In the genomic region with DNA sequence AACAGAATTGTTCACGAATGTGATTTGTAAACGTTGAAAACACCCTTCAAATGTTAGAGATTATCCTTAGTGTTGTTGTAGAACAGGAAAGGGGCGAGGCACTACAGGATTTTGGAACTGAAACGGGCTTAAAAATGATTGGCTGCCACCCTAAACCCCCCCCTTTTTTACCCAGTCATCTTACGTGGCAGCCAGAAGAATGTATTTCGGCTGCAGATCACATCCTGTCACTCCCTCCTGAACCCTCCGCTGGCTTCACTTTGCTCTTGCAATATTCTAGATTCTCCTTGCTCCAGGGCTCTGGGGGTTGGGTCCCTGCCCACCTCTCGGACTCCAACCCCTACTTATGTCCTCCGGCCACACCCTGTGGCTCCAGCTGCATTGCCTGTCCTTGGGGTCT, we compare ENCODE assay signal across 19 cellular contexts. TPM values are rescaled to one million over a fixed set of nuclear protein-coding genes. Genes with fewer than 3 reads are reported as not detected.
A peak's percentile ranks its signal among the peaks of the same experiment; 100 is the strongest.
DNase-seq lines count a peak whose midpoint lies in the region; ATAC-seq, FAIRE-seq and TF ChIP-seq lines count a peak whose summit lies in the region.
"Had no signal": no experiment of that assay in that cellular context is flagged by ENCODE, and none has a peak within 500 bp of the region (broad histone marks: within the 10 kb centered on the region; RNA-seq: fewer than 3 reads in every experiment).

No MANE protein-coding gene starts in this region.

- H3K27ac ChIP-seq in A673 (ENCODE audit: low read depth, low read length, poor library complexity, severe bottlenecking) = no peak overlapping the region
- no peak overlapping the region for H3K27ac ChIP-seq in RWPE2 (ENCODE audit: poor library complexity, severe bottlenecking)
- no peak overlapping the region for H3K27ac ChIP-seq in foreskin keratinocyte

- no peak for TF ChIP-seq POLR2A in H54 (IDR thresholded peaks at IDR 0.05; ENCODE audit: low read depth, low read length)

- no peaks in the 10 kb centered on the region for H3K9me3 ChIP-seq in A673 (ENCODE audit: low read depth, low read length, poor library complexity, severe bottlenecking)
- H3K9me3 ChIP-seq in RWPE2 (ENCODE audit: severe bottlenecking) = no peaks in the 10 kb centered on the region

- no peak for FAIRE-seq in H54 (lab: Jason Lieb, UNC)

- no peaks in the 10 kb centered on the region for H3K4me1 ChIP-seq in A673 (ENCODE audit: insufficient read depth, low read length, poor library complexity, severe bottlenecking)
- no peaks in the 10 kb centered on the region for H3K4me1 ChIP-seq in RWPE2 (ENCODE audit: insufficient read depth, poor library complexity, severe bottlenecking)
- H3K4me1 ChIP-seq in foreskin keratinocyte = peaks cover 9% of the 10 kb centered on the region

- CTCF ChIA-PET in A673 (lab: Charles Lee) = no interaction called here

- ATAC-seq in RWPE2 (ENCODE audit: low read depth) (0 out of 3 replicates have a peak, but pooled peaks have one; percentile 19), foreskin keratinocyte (peak; percentile 13), GM19023 (IDR thresholded peaks at IDR 0.05; ENCODE audit: unreplicated experiment) (no peak), HG02973 (IDR thresholded peaks at IDR 0.05; ENCODE audit: unreplicated experiment) (no peak)
- no peak for ATAC-seq in stimulated activated naive CD8-positive, alpha-beta T cell treated with anti-CD3 and anti-CD28 coated beads, Interleukin-15, Interleukin-2, amounts not matched to agents 100 U/mL and 50 U/mL, for 24 hours
- ATAC-seq: HCT116, SK-N-SH treated with all-trans-retinoic acid at 6 μM for 48 hours had no signal

- intact Hi-C loops in A673 (cut with micrococcal nuclease; ENCODE audit: unreplicated experiment) = no loop called here

- POLR2A ChIA-PET in A673 (lab: Charles Lee; ENCODE audit: low non-redundant PET) = no interaction called here

- no peak overlapping the region for H3K4me3 ChIP-seq in A673 (ENCODE audit: low read depth, low read length, poor library complexity, severe bottlenecking)
- H3K4me3 ChIP-seq in RWPE2 (ENCODE audit: severe bottlenecking) = no peak overlapping the region

- DNase-seq in A673 (ENCODE audit: low spot score) (peak; percentile 21), H54 (ENCODE audit: insufficient read length, low spot score) (peak; percentile 53), RWPE2 (ENCODE audit: low spot score) (no peak), foreskin keratinocyte (no peak)
- DNase-seq in stimulated activated naive CD8-positive, alpha-beta T cell treated with anti-CD3 and anti-CD28 coated beads, Interleukin-15, Interleukin-2, amounts not matched to agents 100 U/mL and 50 U/mL, for 24 hours = no peak
- DNase-seq: ACHN; CD8-positive, alpha-beta memory T cell; DND-41; MV-4-11; NCI-H1436; NCI-H2081; NCI-H526; SHP77 had no signal

- no peaks in the 10 kb centered on the region for H3K27me3 ChIP-seq in A673 (replicated peaks; ENCODE audit: insufficient read depth, low read depth, low read length, poor library complexity)
- H3K27me3 ChIP-seq in RWPE2 (ENCODE audit: insufficient read depth, poor library complexity, severe bottlenecking) = peaks cover 26% of the 10 kb centered on the region
- peaks cover 17% of the 10 kb centered on the region for H3K27me3 ChIP-seq in foreskin keratinocyte

- TF ChIP-seq CTCF in A673 (conservative IDR thresholded peaks at IDR 0.05; ENCODE audit: low read depth, low read length) (no peak), RWPE2 (IDR thresholded peaks at IDR 0.05; ENCODE audit: poor library complexity, severe bottlenecking) (no peak), foreskin keratinocyte (conservative IDR thresholded peaks at IDR 0.05) (no peak)

- H3K36me3 ChIP-seq in A673 (ENCODE audit: insufficient read depth, low read length, poor library complexity, severe bottlenecking) = no peaks in the 10 kb centered on the region
- no peaks in the 10 kb centered on the region for H3K36me3 ChIP-seq in RWPE2 (ENCODE audit: low read depth)

- no TSS peak for BruUV-seq in A673 (replicated peaks; lab: Mats Ljungman, UMichigan)

RNA-seq across cellular contexts. Expression of a gene that starts 13.9 kb away (rescaled TPM):
- total RNA-seq in A673 (2021) (7.5 and 7.8 TPM in 2 replicates), foreskin keratinocyte (0.18 and 0.51 TPM in 2 replicates)
- 0.18 and 0.46 TPM in 2 replicates for polyA plus RNA-seq in foreskin keratinocyte
- total RNA-seq: CD8-positive, alpha-beta memory T cell had no signal
- polyA plus RNA-seq: BJ; CD8-positive, alpha-beta memory T cell; IgD-negative memory B cell had no signal

Comparison
In these comparisons a context has a peak if more than half of its experiments do, and no peak if none do; other contexts are left out.
1. DNase-seq: peak in A673 (single experiment) and H54 (single experiment); none in RWPE2 (single experiment), foreskin keratinocyte (0 of 2) and stimulated activated naive CD8-positive, alpha-beta T cell treated with anti-CD3 and anti-CD28 coated beads, Interleukin-15, Interleukin-2, amounts not matched to agents 100 U/mL and 50 U/mL, for 24 hours (single experiment).
2. ATAC-seq: peak in RWPE2 (single experiment) and foreskin keratinocyte (single experiment); none in GM19023 (single experiment), stimulated activated naive CD8-positive, alpha-beta T cell treated with anti-CD3 and anti-CD28 coated beads, Interleukin-15, Interleukin-2, amounts not matched to agents 100 U/mL and 50 U/mL, for 24 hours (single experiment) and HG02973 (single experiment).